Comparison of ENCODE assay signal across 11 cellular contexts in the genomic region with DNA sequence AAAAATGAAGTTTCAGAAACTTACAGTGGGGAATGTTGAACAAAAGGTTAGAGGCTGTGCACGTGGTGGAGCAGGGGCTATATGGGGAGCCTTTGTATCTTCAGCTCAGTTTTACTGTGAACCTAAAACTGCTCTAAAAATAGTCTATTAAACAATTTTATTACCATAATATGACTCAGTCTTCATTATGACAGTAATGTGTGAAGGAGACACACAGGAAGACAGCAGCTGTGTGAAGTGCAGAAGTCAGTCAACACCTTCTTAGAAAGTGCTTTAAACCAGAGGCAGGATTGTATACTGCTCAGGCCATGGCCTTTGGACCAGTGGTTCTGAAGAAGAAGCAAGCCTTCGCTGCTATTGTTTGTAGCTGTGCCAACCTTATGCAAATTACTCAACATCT.
DNase-seq lines count a peak whose midpoint lies in the region; ATAC-seq and TF ChIP-seq lines count a peak whose summit lies in the region.
"Had no signal": no experiment of that assay in that cellular context is flagged by ENCODE, and none has a peak within 500 bp of the region (broad histone marks: within the 10 kb centered on the region; RNA-seq: fewer than 3 reads in every experiment).

No MANE protein-coding gene starts in this region.

- H3K4me1 Mint-ChIP-seq in activated CD4-positive, alpha-beta T cell treated with anti-CD3 and anti-CD28 coated beads for 36 hours: peaks cover 2% of the 10 kb centered on the region
- peaks cover 2% of the 10 kb centered on the region for H3K4me1 Mint-ChIP-seq in activated CD4-positive, alpha-beta T cell treated with anti-CD3 and anti-CD28 coated beads, Interleukin-2, amount 10 ng/mL, durations not matched to agents 24 days and 14 days

- H3K9me3 Mint-ChIP-seq in activated CD4-positive, alpha-beta T cell treated with anti-CD3 and anti-CD28 coated beads for 36 hours (ENCODE audit: low read depth): no peaks in the 10 kb centered on the region
- H3K9me3 Mint-ChIP-seq in activated CD4-positive, alpha-beta T cell treated with anti-CD3 and anti-CD28 coated beads, Interleukin-2, amount 10 ng/mL, durations not matched to agents 24 days and 14 days: no peaks in the 10 kb centered on the region

- H3K9me3 ChIP-seq in esophagus (ENCODE audit: control insufficient read depth in 2 of 2, insufficient read depth in 1 of 2, low read depth in 1 of 2, low read length in 1 of 2) (no peaks in the 10 kb centered on the region), testis (no peaks in the 10 kb centered on the region)
- H3K9me3 ChIP-seq: A549 had no signal

- intact Hi-C loops in activated CD4-positive, alpha-beta T cell treated with anti-CD3 and anti-CD28 coated beads for 36 hours (cut with DNase I, micrococcal nuclease): no loop called here
- intact Hi-C loops in activated CD4-positive, alpha-beta T cell treated with anti-CD3 and anti-CD28 coated beads, Interleukin-2, amount 10 ng/mL, durations not matched to agents 24 days and 14 days (cut with micrococcal nuclease): no loop called here
- intact Hi-C loops in testis (cut with DNase I; ENCODE audit: low total_unique reads): no loop called here

- H3K4me1 ChIP-seq in esophagus (ENCODE audit: control insufficient read depth in 2 of 2, insufficient read depth in 2 of 2, low read length in 1 of 2): peaks cover 4 to 11% of the 10 kb centered on the region in 2 donors
- peaks cover 44% of the 10 kb centered on the region for H3K4me1 ChIP-seq in testis

- no peak for DNase-seq in activated CD4-positive, alpha-beta T cell treated with anti-CD3 and anti-CD28 coated beads for 36 hours
- no peak for DNase-seq in activated CD4-positive, alpha-beta T cell treated with anti-CD3 and anti-CD28 coated beads, Interleukin-2, amount 10 ng/mL, durations not matched to agents 24 days and 14 days
- DNase-seq in testis (no peak), KG1 (lab: John Stamatoyannopoulos, UW) (no peak), NCI-H526 treated with DMSO at 0.1 percent for 48 hours (lab: John Stamatoyannopoulos, UW) (no peak), GM10248 (ENCODE audit: extremely low spot score) (no peak)
- DNase-seq: brain microvascular endothelial cell had no signal

- no peak overlapping the region for H3K4me3 Mint-ChIP-seq in activated CD4-positive, alpha-beta T cell treated with anti-CD3 and anti-CD28 coated beads for 36 hours
- no peak overlapping the region for H3K4me3 Mint-ChIP-seq in activated CD4-positive, alpha-beta T cell treated with anti-CD3 and anti-CD28 coated beads, Interleukin-2, amount 10 ng/mL, durations not matched to agents 24 days and 14 days

- H3K27ac ChIP-seq in esophagus (ENCODE audit: low read depth in 2 of 2, low read length in 1 of 2): peak overlapping the region; percentile 34 to 59
- H3K27ac ChIP-seq in testis: peak overlapping the region; percentile 64
- H3K27ac ChIP-seq: A549, brain microvascular endothelial cell, PC-9 had no signal

- no peaks in the 10 kb centered on the region for H3K27me3 Mint-ChIP-seq in activated CD4-positive, alpha-beta T cell treated with anti-CD3 and anti-CD28 coated beads for 36 hours
- H3K27me3 Mint-ChIP-seq in activated CD4-positive, alpha-beta T cell treated with anti-CD3 and anti-CD28 coated beads, Interleukin-2, amount 10 ng/mL, durations not matched to agents 24 days and 14 days: no peaks in the 10 kb centered on the region

- CTCF ChIA-PET in activated CD4-positive, alpha-beta T cell treated with anti-CD3 and anti-CD28 coated beads for 36 hours (lab: Charles Lee): no interaction called here
- CTCF ChIA-PET in GM10248 (lab: Yijun Ruan, JAX): interaction anchor here (1.0 to 1.5 kb wide), 3 partner anchors 24 to 45 kb away, joined by 3 to 7 read pairs (median 3); no protein-coding TSS in a partner anchor

- TF ChIP-seq CTCF in testis (IDR thresholded peaks at IDR 0.05): no peak
- TF ChIP-seq CTCF in GM10248 (IDR thresholded peaks at IDR 0.05; ENCODE audit: control extremely low read depth, extremely low read depth, low read depth, missing control alignments): no peak

- peaks cover 6% of the 10 kb centered on the region for H3K36me3 Mint-ChIP-seq in activated CD4-positive, alpha-beta T cell treated with anti-CD3 and anti-CD28 coated beads for 36 hours (ENCODE audit: low read depth)
- peaks cover 3% of the 10 kb centered on the region for H3K36me3 Mint-ChIP-seq in activated CD4-positive, alpha-beta T cell treated with anti-CD3 and anti-CD28 coated beads, Interleukin-2, amount 10 ng/mL, durations not matched to agents 24 days and 14 days (ENCODE audit: low read depth)

- no peak for TF ChIP-seq POLR2A in testis (IDR thresholded peaks at IDR 0.05)

- POLR2A ChIA-PET in activated CD4-positive, alpha-beta T cell treated with anti-CD3 and anti-CD28 coated beads for 36 hours (lab: Charles Lee): no interaction called here
- POLR2A ChIA-PET in GM10248 (lab: Yijun Ruan, JAX): no interaction called here

- peak; percentile 58 for ATAC-seq in activated CD4-positive, alpha-beta T cell treated with anti-CD3 and anti-CD28 coated beads for 36 hours
- peak; percentile 73 for ATAC-seq in HG03139 (IDR thresholded peaks at IDR 0.05; ENCODE audit: unreplicated experiment)
- ATAC-seq: A549 had no signal

- H3K36me3 ChIP-seq in esophagus (ENCODE audit: control insufficient read depth in 2 of 2, insufficient read depth in 2 of 2, low read length in 1 of 2): peaks cover 0 to 3% of the 10 kb centered on the region in 2 donors
- no peaks in the 10 kb centered on the region for H3K36me3 ChIP-seq in testis (ENCODE audit: low read depth, missing control alignments)
- H3K36me3 ChIP-seq: brain microvascular endothelial cell had no signal

- no peak overlapping the region for H3K4me3 ChIP-seq in esophagus (ENCODE audit: low read depth in 1 of 2, low read length in 2 of 2)
- no peak overlapping the region for H3K4me3 ChIP-seq in testis
- H3K4me3 ChIP-seq: A549, PC-9 had no signal

- 40 to 44% methylated on average over 2 of the region's 2 CpGs for WGBS in esophagus, 2 donors
- 41 to 47% methylated on average over 2 of the region's 2 CpGs for WGBS in testis, 2 donors

- H3K27ac Mint-ChIP-seq in activated CD4-positive, alpha-beta T cell treated with anti-CD3 and anti-CD28 coated beads for 36 hours: no peak overlapping the region
- no peak overlapping the region for H3K27ac Mint-ChIP-seq in activated CD4-positive, alpha-beta T cell treated with anti-CD3 and anti-CD28 coated beads, Interleukin-2, amount 10 ng/mL, durations not matched to agents 24 days and 14 days

- H3K27me3 ChIP-seq in esophagus (ENCODE audit: control insufficient read depth in 1 of 2, insufficient read depth in 2 of 2, low read length in 2 of 2) (no peaks in the 10 kb centered on the region), testis (no peaks in the 10 kb centered on the region)
- H3K27me3 ChIP-seq: brain microvascular endothelial cell had no signal
